Comparison of ENCODE assay signal across 8 cellular contexts in genomic region chr17:1628856-1629646, GRCh38. TPM values are rescaled to one million over a fixed set of nuclear protein-coding genes. Genes with fewer than 3 reads are reported as not detected.
DNase-seq lines count a peak whose midpoint lies in the region; ATAC-seq and TF ChIP-seq lines count a peak whose summit lies in the region.

No MANE protein-coding gene starts in this region.

- ATAC-seq in GM18511 (IDR thresholded peaks at IDR 0.05; ENCODE audit: unreplicated experiment), result peak; percentile 57
- ATAC-seq in HG03039 (IDR thresholded peaks at IDR 0.05; ENCODE audit: unreplicated experiment), result peak; percentile 44
- ATAC-seq in gastrocnemius medialis, result peak; percentile 76 to 85
- no peak for ATAC-seq in HG03469 (IDR thresholded peaks at IDR 0.05; ENCODE audit: unreplicated experiment)

- H3K27ac ChIP-seq in brain microvascular endothelial cell (peak overlapping the region; percentile 72), gastrocnemius medialis (peak overlapping the region; percentile 91 to 99 (median 94))

- intact Hi-C loops in gastrocnemius medialis (cut with DNase I; ENCODE audit: low total_unique reads), result loop anchor here (1.0 to 5.0 kb wide), 3 partner anchors 39 to 362 kb away; no protein-coding TSS in a partner anchor

- no peaks in the 10 kb centered on the region for H3K9me3 ChIP-seq in gastrocnemius medialis

- peaks cover 22 to 34% of the 10 kb centered on the region in 2 donors for H3K4me1 ChIP-seq in gastrocnemius medialis

- H3K27me3 ChIP-seq in brain microvascular endothelial cell (replicated peaks), result no peaks in the 10 kb centered on the region
- H3K27me3 ChIP-seq in gastrocnemius medialis, result no peaks in the 10 kb centered on the region

- TF ChIP-seq POLR2A in gastrocnemius medialis (IDR thresholded peaks at IDR 0.05), result peak; percentile 69 to 79

- DNase-seq in NCI-H2107 treated with DMSO at 0.1 percent for 48 hours (lab: John Stamatoyannopoulos, UW; ENCODE audit: unreplicated experiment), result peak; percentile 66
- peak; percentile 91 for DNase-seq in UCSD-AML1 (lab: John Stamatoyannopoulos, UW; ENCODE audit: unreplicated experiment)
- peak; percentile 93 for DNase-seq in brain microvascular endothelial cell
- DNase-seq in gastrocnemius medialis, result peak; percentile 92 to 95

- TF ChIP-seq CTCF in brain microvascular endothelial cell (IDR thresholded peaks at IDR 0.05; ENCODE audit: low read depth, low read length, missing control alignments) (no peak), gastrocnemius medialis (IDR thresholded peaks at IDR 0.05 in 4 of 5, conservative IDR thresholded peaks at IDR 0.05 in 1 of 5) (peak in 4 of 5 experiments; percentile 68 to 83 (median 80))

- H3K4me3 ChIP-seq in brain microvascular endothelial cell (ENCODE audit: low read depth, low read length), result peak overlapping the region; percentile 73
- H3K4me3 ChIP-seq in iPS-11a (ENCODE audit: low read depth, low read length), result peak overlapping the region; percentile 35
- H3K4me3 ChIP-seq in gastrocnemius medialis, result peak overlapping the region; percentile 80 to 94 (median 86)

- H3K36me3 ChIP-seq in brain microvascular endothelial cell (replicated peaks), result no peaks in the 10 kb centered on the region
- peaks cover 0 to 7% of the 10 kb centered on the region in 2 donors for H3K36me3 ChIP-seq in gastrocnemius medialis

- in situ Hi-C loops in brain microvascular endothelial cell (cut with HindIII; ENCODE audit: low pct_ligation_motif_present, low sequenced_read_pairs), result no loop called here
- in situ Hi-C loops in gastrocnemius medialis (cut with MboI; ENCODE audit: low sequenced_read_pairs in 4 of 4), result loop anchor here in 2 of 4 donors (25.0 kb wide), 1 partner anchor 367 kb away; the partner anchor contains the start of gene BHLHA9 (in 2 of the 2)

RNA-seq across cellular contexts. Expression of gene SLC43A2, which starts 0.4 kb away (rescaled TPM):
- 10 to 100 TPM; 26.9 to 96.9 (median 55.2) TPM for total RNA-seq in gastrocnemius medialis

RNA-seq across cellular contexts. Expression of gene SCARF1, which starts 16.5 kb away (rescaled TPM):
- total RNA-seq in gastrocnemius medialis, result 10 to 100 TPM in 1 of 4 donors, 1 to 10 TPM in 3; 4.1 to 15.1 (median 5.7) TPM

RNA-seq across cellular contexts. Expression of gene RILP, which starts 20.6 kb away (rescaled TPM):
- 10 to 100 TPM; 45.5 to 94.7 (median 58.9) TPM for total RNA-seq in gastrocnemius medialis

RNA-seq across cellular contexts. Expression of gene PRPF8, which starts 55.6 kb away (rescaled TPM):
- total RNA-seq in gastrocnemius medialis, result 100 to 1,000 TPM; 127 to 261 (median 195) TPM

Comparison
In these comparisons a context has a peak if more than half of its experiments do, and no peak if none do; other contexts are left out.
1. H3K4me3 ChIP-seq: peak in every context shown above with its lines; median percentile 86 in gastrocnemius medialis; 73 in brain microvascular endothelial cell; 35 in iPS-11a.